ENCODE assay signal across 17 cellular contexts in the genomic region with DNA sequence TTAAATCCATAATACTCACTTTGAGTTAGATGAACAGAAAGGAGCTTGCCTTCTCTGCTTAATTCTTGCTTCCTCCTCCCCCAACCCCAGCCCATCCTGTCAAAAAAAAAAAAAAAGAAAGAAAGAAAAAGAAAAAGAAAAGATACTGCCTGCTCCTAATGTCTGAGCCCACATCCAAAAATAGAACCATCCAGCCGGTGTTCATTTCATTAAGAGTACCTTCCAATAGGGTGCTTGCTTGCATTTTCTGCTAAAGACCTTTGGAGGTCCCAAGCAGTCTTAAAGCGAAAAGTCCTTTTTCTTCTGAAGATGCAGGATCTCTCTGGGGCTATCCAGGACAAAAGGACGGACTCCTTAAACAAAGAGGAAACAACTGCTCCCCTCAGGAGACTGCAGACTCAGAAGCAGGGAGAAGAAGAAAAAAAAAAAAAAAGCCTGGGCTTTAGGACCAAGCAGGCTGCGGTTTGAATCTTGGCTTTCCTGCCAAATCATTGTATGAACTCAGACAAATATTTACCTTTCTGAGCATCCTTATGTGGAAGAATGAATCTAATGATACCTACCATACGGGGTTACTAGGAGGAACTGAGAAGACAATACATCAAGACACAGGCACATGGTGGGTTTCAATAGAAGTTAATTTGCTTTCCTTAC.
A peak's percentile ranks its signal among the peaks of the same experiment; 100 is the strongest.
DNase-seq lines count a peak whose midpoint lies in the region; ATAC-seq, FAIRE-seq and TF ChIP-seq lines count a peak whose summit lies in the region.
"Had no signal": no experiment of that assay in that cellular context is flagged by ENCODE, and none has a peak within 500 bp of the region (broad histone marks: within the 10 kb centered on the region; RNA-seq: fewer than 3 reads in every experiment).

No MANE protein-coding gene starts in this region.

- TF ChIP-seq POLR2A in H1 (IDR thresholded peaks at IDR 0.05; ENCODE audit: control extremely low read depth in 1 of 2, low read depth in 2 of 2, low read length in 2 of 2) (no peak), spleen (IDR thresholded peaks at IDR 0.05) (no peak)

- H3K18ac ChIP-seq in H1 (ENCODE audit: extremely low read depth, low read length): peak overlapping the region; percentile 21; the same call in 1 of the 2 replicates

- H3K9me3 Mint-ChIP-seq in progenitor cell of endocrine pancreas (ENCODE audit: low read depth): no peaks in the 10 kb centered on the region
- peaks cover 1% of the 10 kb centered on the region for H3K9me3 Mint-ChIP-seq in activated naive CD4-positive, alpha-beta T cell treated with anti-CD3 and anti-CD28 coated beads, Interleukin-2, amount 10 ng/mL, durations not matched to agents 7 days and 5 days
- H3K9me3 Mint-ChIP-seq: activated T-helper 17 cell treated with anti-CD3 and anti-CD28 coated beads, Interleukin-2, amount 50 U/mL, for 72 hours; natural killer cell had no signal

- peak; percentile 84 for FAIRE-seq in H1 (lab: Jason Lieb, UNC)
- FAIRE-seq: GM12891 had no signal

- peak overlapping the region; percentile 25 for H3K27ac Mint-ChIP-seq in progenitor cell of endocrine pancreas
- no peak overlapping the region for H3K27ac Mint-ChIP-seq in activated naive CD4-positive, alpha-beta T cell treated with anti-CD3 and anti-CD28 coated beads, Interleukin-2, amount 10 ng/mL, durations not matched to agents 7 days and 5 days
- H3K27ac Mint-ChIP-seq: activated T-helper 17 cell treated with anti-CD3 and anti-CD28 coated beads, Interleukin-2, amount 50 U/mL, for 72 hours; CD8-positive, alpha-beta memory T cell; natural killer cell had no signal

- no peaks in the 10 kb centered on the region for H3K79me1 ChIP-seq in H1 (ENCODE audit: low read depth, low read length)

- POLR2A ChIA-PET in H1 (lab: Charles Lee; ENCODE audit: partially characterized antibody): interaction anchor here (0.9 to 1.1 kb wide), 2 partner anchors 9 to 203 kb away, joined by 3 to 4 read pairs; no protein-coding TSS in a partner anchor

- CTCF ChIA-PET in H1 (lab: Charles Lee; ENCODE audit: partially characterized antibody): interaction anchor here (0.7 to 2.1 kb wide), 3 partner anchors 135 to 206 kb away, joined by 3 to 4 read pairs (median 3); a partner anchor contains a TSS
- CTCF ChIA-PET in activated naive CD4-positive, alpha-beta T cell treated with anti-CD3 and anti-CD28 coated beads, Interleukin-2, amount 10 ng/mL, durations not matched to agents 7 days and 5 days (lab: Charles Lee): no interaction called here

- no peaks in the 10 kb centered on the region for H3K36me3 Mint-ChIP-seq in progenitor cell of endocrine pancreas (ENCODE audit: insufficient read depth)
- H3K36me3 Mint-ChIP-seq in activated naive CD4-positive, alpha-beta T cell treated with anti-CD3 and anti-CD28 coated beads, Interleukin-2, amount 10 ng/mL, durations not matched to agents 7 days and 5 days: no peaks in the 10 kb centered on the region
- H3K36me3 Mint-ChIP-seq: CD8-positive, alpha-beta memory T cell; natural killer cell had no signal

- H3K4me3 ChIP-seq in H1 (ENCODE audit: extremely low read depth in 1 of 4, insufficient read depth in 2 of 4, low read depth in 3 of 4, low read length in 4 of 4) (peak overlapping the region in 1 of 4 experiments; percentile 21; a peak in 1 of 8 replicates), spleen (no peak overlapping the region)
- H3K4me3 ChIP-seq: SK-N-MC had no signal

- H3K14ac ChIP-seq in H1 (ENCODE audit: insufficient read length): no peak overlapping the region

- H3K27me3 ChIP-seq in H1 (replicated peaks in 1 of 4; ENCODE audit: control insufficient read depth in 3 of 4, extremely low read depth in 1 of 4, insufficient read depth in 3 of 4, low read length in 3 of 4) (no peaks in the 10 kb centered on the region), spleen (replicated peaks in 1 of 7) (no peaks in the 10 kb centered on the region)

- 0 out of 4 replicates have a peak, but pooled peaks of 1 of the 2 experiments have one; percentile 4 for TF ChIP-seq RAD21 in H1 (IDR thresholded peaks at IDR 0.05 in 1 of 2, conservative IDR thresholded peaks at IDR 0.05 in 1 of 2; ENCODE audit: low read depth in 2 of 2, low read length in 2 of 2)

- no peak overlapping the region for H3K9ac ChIP-seq in H1 (replicated peaks in 1 of 4; ENCODE audit: extremely low read depth in 1 of 4, low read depth in 3 of 4, low read length in 3 of 4)
- H3K9ac ChIP-seq: KMS-11 had no signal

- H4K5ac ChIP-seq in H1 (ENCODE audit: insufficient read length, low read depth, low read length): peak overlapping the region; percentile 56

- H3K36me3 ChIP-seq in H1 (ENCODE audit: control insufficient read depth in 2 of 4, insufficient read depth in 4 of 4, low read length in 3 of 4): no peaks in the 10 kb centered on the region
- no peaks in the 10 kb centered on the region for H3K36me3 ChIP-seq in spleen

- peaks cover 22% of the 10 kb centered on the region for H3K27me3 Mint-ChIP-seq in progenitor cell of endocrine pancreas
- peaks cover 4% of the 10 kb centered on the region for H3K27me3 Mint-ChIP-seq in activated naive CD4-positive, alpha-beta T cell treated with anti-CD3 and anti-CD28 coated beads, Interleukin-2, amount 10 ng/mL, durations not matched to agents 7 days and 5 days

- H2BK12ac ChIP-seq in H1 (ENCODE audit: low read depth, low read length): no peak overlapping the region

- no peak for TF ChIP-seq CTCF in H1 (IDR thresholded peaks at IDR 0.05; ENCODE audit: control extremely low read depth in 1 of 3, insufficient read depth in 1 of 3, low read depth in 1 of 3, low read length in 3 of 3)
- no peak for TF ChIP-seq CTCF in progenitor cell of endocrine pancreas (IDR thresholded peaks at IDR 0.05; ENCODE audit: unreplicated experiment)
- no peak for TF ChIP-seq CTCF in spleen (IDR thresholded peaks at IDR 0.05 in 8 of 11, conservative IDR thresholded peaks at IDR 0.05 in 3 of 11)

- intact Hi-C loops in spleen (cut with DNase I; ENCODE audit: low total_unique reads): no loop called here

- H2BK15ac ChIP-seq in H1 (ENCODE audit: low read length): no peak overlapping the region

- H3K56ac ChIP-seq in H1 (replicated peaks; ENCODE audit: insufficient read length, low read depth, low read length): no peak overlapping the region

- no peaks in the 10 kb centered on the region for H3K79me2 ChIP-seq in H1 (ENCODE audit: control insufficient read depth in 1 of 2, insufficient read depth in 2 of 2, low read length in 2 of 2)

- no peak overlapping the region for H2BK20ac ChIP-seq in H1 (ENCODE audit: low read length)

- H4K8ac ChIP-seq in H1 (ENCODE audit: extremely low read depth, insufficient read depth, low read length): no peak overlapping the region

- peak overlapping the region in 1 of 2 experiments; percentile 21; a peak in 1 of 4 replicates for H3K4me2 ChIP-seq in H1 (ENCODE audit: insufficient read depth in 1 of 2, low read depth in 2 of 2, low read length in 2 of 2)
- H3K4me2 ChIP-seq: KMS-11 had no signal

- H4K91ac ChIP-seq in H1 (replicated peaks; ENCODE audit: insufficient read length, low read length): no peak overlapping the region

- peaks cover 13% of the 10 kb centered on the region for H3K4me1 Mint-ChIP-seq in progenitor cell of endocrine pancreas (ENCODE audit: low read depth)
- H3K4me1 Mint-ChIP-seq in activated naive CD4-positive, alpha-beta T cell treated with anti-CD3 and anti-CD28 coated beads, Interleukin-2, amount 10 ng/mL, durations not matched to agents 7 days and 5 days: no peaks in the 10 kb centered on the region
- H3K4me1 Mint-ChIP-seq: activated T-helper 17 cell treated with anti-CD3 and anti-CD28 coated beads, Interleukin-2, amount 50 U/mL, for 72 hours; CD8-positive, alpha-beta memory T cell; natural killer cell had no signal

- H3K23ac ChIP-seq in H1 (ENCODE audit: insufficient read length): no peak overlapping the region

- ATAC-seq in HG02642 (IDR thresholded peaks at IDR 0.05; ENCODE audit: poor library complexity, unreplicated experiment): no peak
- ATAC-seq: activated T-helper 17 cell treated with anti-CD3 and anti-CD28 coated beads, Interleukin-2, amount 50 U/mL, for 72 hours; natural killer cell had no signal

- 33% methylated on average over 5 of the region's 5 CpGs; no CpG with 5 or more reads in 1 of the 2 experiments for WGBS in H1 (ENCODE audit: extremely low coverage in 1 of 2, insufficient coverage in 1 of 2, insufficient read length in 1 of 2, insufficient replicate concordance in 2 of 2, low coverage in 1 of 2, low lambda C conversion rate in 2 of 2, missing lambda C conversion rate in 1 of 2), 2 experiments
- WGBS in spleen, 5 donors: 61 to 67% (median 65%) methylated on average over 5 of the region's 5 CpGs

- H2BK120ac ChIP-seq in H1 (replicated peaks; ENCODE audit: low read depth, low read length): no peak overlapping the region

- no peaks in the 10 kb centered on the region for H4K20me1 ChIP-seq in H1 (replicated peaks in 1 of 2; ENCODE audit: control insufficient read depth in 1 of 2, insufficient read depth in 2 of 2, low read length in 2 of 2)

- H2AFZ ChIP-seq in H1 (ENCODE audit: low read length): no peak overlapping the region

- no peaks in the 10 kb centered on the region for H3K23me2 ChIP-seq in H1 (ENCODE audit: low read depth, low read length)

- H2BK5ac ChIP-seq in H1 (ENCODE audit: low read depth, low read length): no peak overlapping the region

- H3K4me1 ChIP-seq in H1 (replicated peaks in 1 of 4; ENCODE audit: control insufficient read depth in 3 of 4, insufficient read depth in 4 of 4, low read length in 3 of 4) (peaks cover 6 to 26% (median 20%) of the 10 kb centered on the region in 4 experiments; a peak in 6 of 7 replicates), spleen (no peaks in the 10 kb centered on the region)

- H3K27ac ChIP-seq in H1 (ENCODE audit: low read depth, low read length): no peak overlapping the region
- H3K27ac ChIP-seq in spleen: no peak overlapping the region
- H3K27ac ChIP-seq: KMS-11, SK-N-MC had no signal

- DNase-seq in GM03348 (ENCODE audit: low spot score) (peak; percentile 9), NCI-H2171 treated with DMSO at 0.1 percent for 48 hours (lab: John Stamatoyannopoulos, UW) (peak; percentile 73), H1 (ENCODE audit: low read depth in 1 of 2, low spot score in 2 of 2) (no peak), progenitor cell of endocrine pancreas (ENCODE audit: low spot score, unreplicated experiment) (no peak), occipital lobe (lab: John Stamatoyannopoulos, UW) (no peak), spleen (no peak)
- DNase-seq in activated naive CD4-positive, alpha-beta T cell treated with anti-CD3 and anti-CD28 coated beads, Interleukin-2, amount 10 ng/mL, durations not matched to agents 7 days and 5 days: no peak
- DNase-seq: CD8-positive, alpha-beta memory T cell; cerebellar nuclear complex; left cardiac atrium; natural killer cell; NCI-H526 treated with DMSO at 0.1 percent for 48 hours had no signal

- H3K4ac ChIP-seq in H1 (replicated peaks; ENCODE audit: insufficient read length, low read depth, low read length): no peak overlapping the region

- H3K9me3 ChIP-seq in H1 (ENCODE audit: insufficient read depth in 2 of 2, low read depth in 1 of 2, low read length in 1 of 2) (no peaks in the 10 kb centered on the region), spleen (no peaks in the 10 kb centered on the region)

- H2AK5ac ChIP-seq in H1 (ENCODE audit: low read depth, low read length): no peak overlapping the region

- H3K4me3 Mint-ChIP-seq in progenitor cell of endocrine pancreas (ENCODE audit: low read depth): no peak overlapping the region
- no peak overlapping the region for H3K4me3 Mint-ChIP-seq in activated naive CD4-positive, alpha-beta T cell treated with anti-CD3 and anti-CD28 coated beads, Interleukin-2, amount 10 ng/mL, durations not matched to agents 7 days and 5 days
- H3K4me3 Mint-ChIP-seq: activated T-helper 17 cell treated with anti-CD3 and anti-CD28 coated beads, Interleukin-2, amount 50 U/mL, for 72 hours; CD8-positive, alpha-beta memory T cell; natural killer cell had no signal

- TF ChIP-seq EP300 in H1 (IDR thresholded peaks at IDR 0.05; ENCODE audit: borderline replicate concordance in 1 of 2, low read depth in 2 of 2, low read length in 2 of 2): no peak

Comparison
In these comparisons a context has a peak if more than half of its experiments do, and no peak if none do; other contexts are left out.
1. DNase-seq: peak in GM03348 (single experiment) and NCI-H2171 treated with DMSO at 0.1 percent for 48 hours (single experiment); none in H1 (0 of 2), progenitor cell of endocrine pancreas (single experiment), occipital lobe (single experiment), spleen (single experiment) and activated naive CD4-positive, alpha-beta T cell treated with anti-CD3 and anti-CD28 coated beads, Interleukin-2, amount 10 ng/mL, durations not matched to agents 7 days and 5 days (single experiment).